13 cellular contexts compared by ENCODE assay signal in the genomic region with DNA sequence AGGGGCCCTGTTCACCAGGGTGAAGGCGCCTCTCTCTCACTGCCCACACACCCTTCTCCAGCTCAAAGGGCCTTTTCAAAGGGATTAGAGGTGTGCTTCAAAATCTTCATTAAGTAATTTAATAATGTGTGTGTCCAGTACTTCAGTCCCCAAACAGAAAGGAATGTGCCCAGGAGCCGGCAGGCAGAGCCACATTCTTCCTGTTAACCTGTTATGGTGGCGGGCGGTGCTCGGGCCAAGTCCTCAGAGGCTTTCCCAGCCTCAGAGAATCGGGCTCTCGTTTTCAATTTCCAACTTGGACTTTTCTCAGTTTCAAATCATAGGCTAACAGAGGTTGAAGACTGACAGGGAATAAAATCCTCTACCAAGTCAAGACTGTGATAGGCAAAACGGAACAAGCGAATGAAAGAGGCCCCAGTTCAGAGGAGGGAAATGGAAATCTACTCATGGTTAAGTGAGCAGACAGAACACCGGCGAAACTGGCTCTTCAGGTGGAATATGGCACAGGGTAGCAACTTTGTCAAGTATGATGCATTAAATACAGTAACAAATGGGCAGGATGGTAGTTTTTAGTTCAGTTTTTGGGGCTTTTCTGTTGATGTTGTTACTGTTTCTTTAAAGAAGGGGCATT.
DNase-seq lines count a peak whose midpoint lies in the region; ATAC-seq and TF ChIP-seq lines count a peak whose summit lies in the region.
"Had no signal": no experiment of that assay in that cellular context is flagged by ENCODE, and none has a peak within 500 bp of the region (broad histone marks: within the 10 kb centered on the region; RNA-seq: fewer than 3 reads in every experiment).

No MANE protein-coding gene starts in this region.

- H3K9me2 ChIP-seq in OCI-LY1 (ENCODE audit: low read depth, low read length), result no peaks in the 10 kb centered on the region

- peak overlapping the region; percentile 61 for H3K4me2 ChIP-seq in OCI-LY1 (ENCODE audit: low read length)

- H3K27ac ChIP-seq in CD4-positive, CD25-positive, alpha-beta regulatory T cell (ENCODE audit: insufficient read depth, low read length, poor library complexity, severe bottlenecking), result peak overlapping the region; percentile 68
- H3K27ac ChIP-seq in OCI-LY1 (ENCODE audit: low read depth, low read length, poor library complexity, severe bottlenecking), result peak overlapping the region; percentile 83
- H3K27ac ChIP-seq: cardiac muscle cell had no signal

- no peak for ATAC-seq in CD4-positive, CD25-positive, alpha-beta regulatory T cell (ENCODE audit: low read depth in 2 of 2)
- no peak for ATAC-seq in naive thymus-derived CD8-positive, alpha-beta T cell
- ATAC-seq in GM21526 (IDR thresholded peaks at IDR 0.05; ENCODE audit: low FRiP score, unreplicated experiment), result no peak

- no peak for DNase-seq in CD4-positive, CD25-positive, alpha-beta regulatory T cell
- DNase-seq in endothelial cell (ENCODE audit: low spot score), result no peak
- DNase-seq in naive thymus-derived CD8-positive, alpha-beta T cell, result no peak
- DNase-seq in pons (ENCODE audit: low spot score), result no peak
- no peak for DNase-seq in EL
- DNase-seq in DMS79 (lab: John Stamatoyannopoulos, UW), result no peak
- DNase-seq: activated CD4-positive, alpha-beta T cell treated with anti-CD3 and anti-CD28 coated beads, Interleukin-2, amount 50 U/mL, for 4 hours; SIG-M5; stimulated activated CD4-positive, alpha-beta T cell treated with anti-CD3 and anti-CD28 coated beads, Interleukin-15, amount 100 ng/mL, for 24 hours had no signal

- peak overlapping the region; percentile 61 to 90 (median 86) for H3K27ac Mint-ChIP-seq in CD4-positive, CD25-positive, alpha-beta regulatory T cell
- H3K27ac Mint-ChIP-seq in endothelial cell (ENCODE audit: unreplicated experiment), result peak overlapping the region; percentile 76
- H3K27ac Mint-ChIP-seq in naive thymus-derived CD8-positive, alpha-beta T cell, result peak overlapping the region; percentile 72 to 94 (median 90)

- no peaks in the 10 kb centered on the region for H3K27me3 ChIP-seq in CD4-positive, CD25-positive, alpha-beta regulatory T cell (ENCODE audit: control insufficient read depth, insufficient read depth, low read length)
- H3K27me3 ChIP-seq in OCI-LY1 (ENCODE audit: insufficient read depth, low read length), result no peaks in the 10 kb centered on the region
- H3K27me3 ChIP-seq: cardiac muscle cell had no signal

- no peaks in the 10 kb centered on the region for H3F3A ChIP-seq in OCI-LY1 (ENCODE audit: insufficient read depth, low read length)

- H3K9ac ChIP-seq in OCI-LY1 (ENCODE audit: low read length), result peak overlapping the region; percentile 26; the same call in 1 of the 2 replicates

- H3K9me3 ChIP-seq in CD4-positive, CD25-positive, alpha-beta regulatory T cell (ENCODE audit: control insufficient read depth in 2 of 2, low read length in 2 of 2), result no peaks in the 10 kb centered on the region
- H3K9me3 ChIP-seq in OCI-LY1 (ENCODE audit: low read length), result no peaks in the 10 kb centered on the region

- peaks cover 53 to 97% (median 83%) of the 10 kb centered on the region in 4 donors for H3K4me1 Mint-ChIP-seq in CD4-positive, CD25-positive, alpha-beta regulatory T cell
- H3K4me1 Mint-ChIP-seq in endothelial cell (ENCODE audit: unreplicated experiment), result peaks cover 47% of the 10 kb centered on the region
- H3K4me1 Mint-ChIP-seq in naive thymus-derived CD8-positive, alpha-beta T cell, result peaks cover 46 to 96% (median 92%) of the 10 kb centered on the region in 4 donors

- no peaks in the 10 kb centered on the region for H4K20me1 ChIP-seq in OCI-LY1 (ENCODE audit: insufficient read depth, low read length)

- H2AFZ ChIP-seq in OCI-LY1 (ENCODE audit: low read length), result no peak overlapping the region

- H3K79me2 ChIP-seq in OCI-LY1 (ENCODE audit: insufficient read depth, low read length), result peaks cover 100% of the 10 kb centered on the region

- H3K4me1 ChIP-seq in CD4-positive, CD25-positive, alpha-beta regulatory T cell (ENCODE audit: control insufficient read depth, insufficient read depth, low read length, poor library complexity, severe bottlenecking), result peaks cover 96% of the 10 kb centered on the region
- H3K4me1 ChIP-seq in OCI-LY1 (ENCODE audit: insufficient read depth, low read length, severe bottlenecking), result peaks cover 100% of the 10 kb centered on the region

- no peaks in the 10 kb centered on the region for H3K9me3 Mint-ChIP-seq in CD4-positive, CD25-positive, alpha-beta regulatory T cell
- H3K9me3 Mint-ChIP-seq in endothelial cell (ENCODE audit: unreplicated experiment), result no peaks in the 10 kb centered on the region
- H3K9me3 Mint-ChIP-seq in naive thymus-derived CD8-positive, alpha-beta T cell, result no peaks in the 10 kb centered on the region

- peak overlapping the region; percentile 62 to 80 (median 67) for H3K4me3 Mint-ChIP-seq in CD4-positive, CD25-positive, alpha-beta regulatory T cell
- no peak overlapping the region for H3K4me3 Mint-ChIP-seq in endothelial cell (ENCODE audit: unreplicated experiment)
- peak overlapping the region in 9 of 10 donors; percentile 15 to 85 (median 68) for H3K4me3 Mint-ChIP-seq in naive thymus-derived CD8-positive, alpha-beta T cell
- H3K4me3 Mint-ChIP-seq: CD14-positive monocyte had no signal

- H3K36me3 Mint-ChIP-seq in CD4-positive, CD25-positive, alpha-beta regulatory T cell, result no peaks in the 10 kb centered on the region
- H3K36me3 Mint-ChIP-seq in endothelial cell (ENCODE audit: low read depth, unreplicated experiment), result no peaks in the 10 kb centered on the region
- H3K36me3 Mint-ChIP-seq in naive thymus-derived CD8-positive, alpha-beta T cell, result peaks cover 0 to 7% (median 0%) of the 10 kb centered on the region in 3 donors

- TF ChIP-seq CTCF in OCI-LY1 (IDR thresholded peaks at IDR 0.05; ENCODE audit: low read length), result no peak
- no peak for TF ChIP-seq CTCF in endothelial cell (IDR thresholded peaks at IDR 0.05; ENCODE audit: unreplicated experiment)

- peak overlapping the region; percentile 66 for H3K4me3 ChIP-seq in CD4-positive, CD25-positive, alpha-beta regulatory T cell (ENCODE audit: low read depth, low read length)
- H3K4me3 ChIP-seq in OCI-LY1 (ENCODE audit: low read depth, low read length, poor library complexity, severe bottlenecking), result peak overlapping the region; percentile 37
- H3K4me3 ChIP-seq: cardiac muscle cell had no signal

- POLR2A ChIA-PET in naive thymus-derived CD8-positive, alpha-beta T cell (lab: Charles Lee), result no interaction called here

- H3K36me3 ChIP-seq in CD4-positive, CD25-positive, alpha-beta regulatory T cell (ENCODE audit: control insufficient read depth, insufficient read depth, low read length), result no peaks in the 10 kb centered on the region
- peaks cover 5% of the 10 kb centered on the region; the same call in 1 of the 2 replicates for H3K36me3 ChIP-seq in OCI-LY1 (ENCODE audit: insufficient read depth, low read length)
- H3K36me3 ChIP-seq: cardiac muscle cell had no signal

- H3K27me3 Mint-ChIP-seq in CD4-positive, CD25-positive, alpha-beta regulatory T cell, result no peaks in the 10 kb centered on the region
- peaks cover 6% of the 10 kb centered on the region for H3K27me3 Mint-ChIP-seq in endothelial cell (ENCODE audit: unreplicated experiment)
- no peaks in the 10 kb centered on the region for H3K27me3 Mint-ChIP-seq in naive thymus-derived CD8-positive, alpha-beta T cell
